Comparison of ENCODE assay signal across 23 cellular contexts in genomic region chr6:131972761-131973160, GRCh38. TPM values are rescaled to one million over a fixed set of nuclear protein-coding genes. Genes with fewer than 3 reads are reported as not detected.
"Had no signal": no experiment of that assay in that cellular context is flagged by ENCODE, and none has a peak within 500 bp of the region (broad histone marks: within the 10 kb centered on the region; RNA-seq: fewer than 3 reads in every experiment).

No MANE protein-coding gene starts in this region.

- H3K4me3 ChIP-seq: coronary artery, dorsolateral prefrontal cortex, esophagus muscularis mucosa, gastroesophageal sphincter, heart left ventricle, hepatocyte, left lung, lower lobe of right lung had no signal

- H3K4me1 ChIP-seq: foreskin keratinocyte, left lung, lower lobe of right lung had no signal

- DNase-seq: dermis blood vessel endothelial cell; dorsolateral prefrontal cortex; effector CD4-positive, alpha-beta T cell; effector memory CD4-positive, alpha-beta T cell; foreskin keratinocyte; heart left ventricle; hypothalamus; immature natural killer cell; islet precursor cell; kidney; kidney glomerular epithelial cell; left colon; left lung; left ventricle myocardium superior; lower lobe of right lung; mesenchymal stem cell; naive thymus-derived CD4-positive, alpha-beta T cell had no signal

- FAIRE-seq: endothelial cell of umbilical vein, kidney had no signal

- ATAC-seq: foreskin keratinocyte; gastroesophageal sphincter; heart left ventricle; left colon; left lung; left ventricle myocardium superior; lower lobe of right lung; naive thymus-derived CD4-positive, alpha-beta T cell had no signal

- H3K79me2 ChIP-seq: hepatocyte had no signal

- H3K27me3 ChIP-seq: esophagus muscularis mucosa, foreskin keratinocyte, gastroesophageal sphincter, heart left ventricle, hepatocyte, left lung had no signal

- H3K27ac Mint-ChIP-seq: immature natural killer cell; mesothelial cell of epicardium; naive thymus-derived CD4-positive, alpha-beta T cell had no signal

- H3K36me3 Mint-ChIP-seq: immature natural killer cell; mesothelial cell of epicardium; naive thymus-derived CD4-positive, alpha-beta T cell had no signal

- H3K27ac ChIP-seq: coronary artery, dorsolateral prefrontal cortex, esophagus muscularis mucosa, foreskin keratinocyte, gastroesophageal sphincter, heart left ventricle, hepatocyte, left lung, lower lobe of right lung had no signal

- H3K4me1 Mint-ChIP-seq: immature natural killer cell; naive thymus-derived CD4-positive, alpha-beta T cell had no signal

- H2AFZ ChIP-seq: hepatocyte had no signal

- H3K4me3 Mint-ChIP-seq: immature natural killer cell; mesothelial cell of epicardium; naive thymus-derived CD4-positive, alpha-beta T cell had no signal

- H3K4me2 ChIP-seq: hepatocyte had no signal

- H3K36me3 ChIP-seq: esophagus muscularis mucosa, gastroesophageal sphincter, heart left ventricle, left lung, lower lobe of right lung had no signal

- H3K9me3 ChIP-seq: esophagus muscularis mucosa, gastroesophageal sphincter, heart left ventricle, left lung, lower lobe of right lung had no signal

RNA-seq across cellular contexts. Expression of gene CCN2, which starts 21.6 kb away (rescaled TPM):
- total RNA-seq: naive thymus-derived CD4-positive, alpha-beta T cell had no signal
- polyA plus RNA-seq: immature natural killer cell; naive thymus-derived CD4-positive, alpha-beta T cell had no signal
